ENCODE assay signal across 15 cellular contexts in genomic region chr3:178676942-178677606, GRCh38.
DNase-seq lines count a peak whose midpoint lies in the region; ATAC-seq, FAIRE-seq and TF ChIP-seq lines count a peak whose summit lies in the region.
"Had no signal": no experiment of that assay in that cellular context is flagged by ENCODE, and none has a peak within 500 bp of the region (broad histone marks: within the 10 kb centered on the region; RNA-seq: fewer than 3 reads in every experiment).

No MANE protein-coding gene starts in this region.

- DNase-seq in ovary (peak in 4 of 5 donors; percentile 31 to 56 (median 39)), DMS79 treated with DMSO at 0.1 percent for 48 hours (lab: John Stamatoyannopoulos, UW) (no peak), frontal cortex (ENCODE audit: low spot score in 2 of 2) (no peak)
- DNase-seq in CD4-positive, alpha-beta memory T cell: no peak
- DNase-seq: DMS 273 treated with DMSO at 0.1 percent for 48 hours; effector memory CD8-positive, alpha-beta T cell; heart right ventricle; NCI-H1436; stimulated activated CD4-positive, alpha-beta T cell treated with anti-CD3 and anti-CD28 coated beads, Interleukin-4, amount 100 ng/mL, for 24 hours; substantia nigra had no signal

- no peak for FAIRE-seq in frontal cortex (lab: Jason Lieb, UNC)

- peaks cover 4% of the 10 kb centered on the region for H3K4me1 ChIP-seq in ovary (ENCODE audit: insufficient read depth)
- no peaks in the 10 kb centered on the region for H3K4me1 ChIP-seq in CD4-positive, alpha-beta memory T cell (ENCODE audit: insufficient read depth, low read length)
- H3K4me1 ChIP-seq: prostate gland had no signal

- no peak overlapping the region for H3K4me3 ChIP-seq in ovary
- H3K4me3 ChIP-seq in CD4-positive, alpha-beta memory T cell (ENCODE audit: low read length in 2 of 2): no peak overlapping the region
- H3K4me3 ChIP-seq: heart right ventricle, lung, prostate gland had no signal

- H3K36me3 Mint-ChIP-seq in CD4-positive, alpha-beta memory T cell: no peaks in the 10 kb centered on the region

- H3K27me3 Mint-ChIP-seq in CD4-positive, alpha-beta memory T cell: no peaks in the 10 kb centered on the region
- H3K27me3 Mint-ChIP-seq: effector memory CD8-positive, alpha-beta T cell had no signal

- H3K27ac Mint-ChIP-seq in CD4-positive, alpha-beta memory T cell: no peak overlapping the region
- H3K27ac Mint-ChIP-seq: effector memory CD8-positive, alpha-beta T cell had no signal

- H3K4me1 Mint-ChIP-seq in CD4-positive, alpha-beta memory T cell: no peaks in the 10 kb centered on the region

- H3K4me3 Mint-ChIP-seq in CD4-positive, alpha-beta memory T cell: no peak overlapping the region
- H3K4me3 Mint-ChIP-seq: effector memory CD8-positive, alpha-beta T cell had no signal

- CTCF ChIA-PET in CD4-positive, alpha-beta memory T cell (lab: Charles Lee; ENCODE audit: partially characterized antibody): no interaction called here

- ATAC-seq in GM18909 (IDR thresholded peaks at IDR 0.05; ENCODE audit: poor library complexity, unreplicated experiment): peak; percentile 74
- ATAC-seq in GM21529 (IDR thresholded peaks at IDR 0.05; ENCODE audit: unreplicated experiment): peak; percentile 75
- ATAC-seq in HG03095 (IDR thresholded peaks at IDR 0.05; ENCODE audit: unreplicated experiment): peak; percentile 81
- ATAC-seq: effector memory CD8-positive, alpha-beta T cell had no signal

- H3K27me3 ChIP-seq in ovary: no peaks in the 10 kb centered on the region
- no peaks in the 10 kb centered on the region for H3K27me3 ChIP-seq in CD4-positive, alpha-beta memory T cell (ENCODE audit: insufficient read depth, low read length)
- H3K27me3 ChIP-seq: heart right ventricle had no signal

- no peak overlapping the region for H3K27ac ChIP-seq in ovary
- H3K27ac ChIP-seq in CD4-positive, alpha-beta memory T cell (ENCODE audit: low read depth, low read length): no peak overlapping the region
- H3K27ac ChIP-seq: prostate gland had no signal

- no peaks in the 10 kb centered on the region for H3K36me3 ChIP-seq in ovary
- H3K36me3 ChIP-seq in CD4-positive, alpha-beta memory T cell (ENCODE audit: insufficient read depth, low read length): no peaks in the 10 kb centered on the region
- H3K36me3 ChIP-seq: heart right ventricle, prostate gland had no signal

- peaks cover 0 to 2% (median 0%) of the 10 kb centered on the region in 8 donors for H3K9me3 Mint-ChIP-seq in CD4-positive, alpha-beta memory T cell
- H3K9me3 Mint-ChIP-seq: effector memory CD8-positive, alpha-beta T cell had no signal

- POLR2A ChIA-PET in CD4-positive, alpha-beta memory T cell (lab: Charles Lee; ENCODE audit: partially characterized antibody): no interaction called here

- intact Hi-C loops in ovary (cut with DNase I): no loop called here
- intact Hi-C loops in CD4-positive, alpha-beta memory T cell (cut with micrococcal nuclease): no loop called here

- 35 to 43% (median 40%) methylated on average over 7 of the region's 7 CpGs for WGBS in ovary, 3 donors

- no peaks in the 10 kb centered on the region for H3K9me3 ChIP-seq in ovary
- H3K9me3 ChIP-seq in CD4-positive, alpha-beta memory T cell (ENCODE audit: control insufficient read depth in 1 of 2, low read length in 2 of 2): no peaks in the 10 kb centered on the region
- H3K9me3 ChIP-seq: heart right ventricle, prostate gland had no signal

- TF ChIP-seq CTCF in ovary (IDR thresholded peaks at IDR 0.05): no peak

- TF ChIP-seq POLR2A in ovary (IDR thresholded peaks at IDR 0.05): no peak

- no peak for TF ChIP-seq EP300 in ovary (IDR thresholded peaks at IDR 0.05)

Comparison
In these comparisons a context has a peak if more than half of its experiments do, and no peak if none do; other contexts are left out.
1. DNase-seq: peak in ovary (4 of 5); none in DMS79 treated with DMSO at 0.1 percent for 48 hours (single experiment), CD4-positive, alpha-beta memory T cell (0 of 5) and frontal cortex (0 of 2).
2. Peak in every context shown above with its lines, with median percentiles within 50 percentile points of each other: ATAC-seq.